ENCODE assay signal across 14 cellular contexts in the genomic region with DNA sequence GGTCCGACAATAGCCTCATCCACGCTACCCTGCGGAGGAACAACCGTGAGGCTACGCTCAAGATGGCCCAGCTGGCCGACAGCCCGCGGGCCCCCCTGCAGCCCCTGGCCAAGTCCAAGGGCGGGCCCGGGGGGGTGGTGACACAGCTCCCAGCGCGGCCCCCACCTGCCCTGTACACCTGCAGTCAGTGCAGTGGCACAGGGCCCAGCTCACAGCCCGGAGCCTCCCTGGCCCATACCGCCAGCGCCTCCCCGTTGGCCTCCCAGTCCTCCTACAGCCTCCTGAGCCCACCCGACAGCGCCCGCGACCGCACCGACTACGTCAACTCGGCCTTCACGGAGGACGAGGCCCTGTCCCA. TPM values are rescaled to one million over a fixed set of nuclear protein-coding genes. Genes with fewer than 3 reads are reported as not detected.
DNase-seq lines count a peak whose midpoint lies in the region; ATAC-seq and TF ChIP-seq lines count a peak whose summit lies in the region.
"Had no signal": no experiment of that assay in that cellular context is flagged by ENCODE, and none has a peak within 500 bp of the region (broad histone marks: within the 10 kb centered on the region; RNA-seq: fewer than 3 reads in every experiment).

No MANE protein-coding gene starts in this region.

- DNase-seq in H9 (peak; percentile 24), neuronal stem cell (ENCODE audit: low spot score) (no peak), upper lobe of right lung (no peak), NCI-H1417 (lab: John Stamatoyannopoulos, UW) (no peak), SK-N-DZ (ENCODE audit: low spot score) (no peak)
- no peak for DNase-seq in activated naive CD8-positive, alpha-beta T cell treated with anti-CD3 and anti-CD28 coated beads for 36 hours
- DNase-seq: ACHN; Calu3; CD4-positive, CD25-positive, alpha-beta regulatory T cell; DMS 273 treated with DMSO at 0.1 percent for 48 hours; HCEC 1CT; HFFc6 had no signal

- intact Hi-C loops in upper lobe of right lung (cut with DNase I), result no loop called here

- no peak overlapping the region for H4K8ac ChIP-seq in H9 (replicated peaks; ENCODE audit: insufficient read length, low read depth, low read length)
- H4K8ac ChIP-seq in neuronal stem cell (ENCODE audit: low read depth, low read length), result no peak overlapping the region

- no peaks in the 10 kb centered on the region for H3K27me3 Mint-ChIP-seq in H9 (ENCODE audit: low read depth)
- H3K27me3 Mint-ChIP-seq in activated naive CD8-positive, alpha-beta T cell treated with anti-CD3 and anti-CD28 coated beads for 36 hours, result no peaks in the 10 kb centered on the region
- H3K27me3 Mint-ChIP-seq: CD4-positive, CD25-positive, alpha-beta regulatory T cell had no signal

- no peak overlapping the region for H4K5ac ChIP-seq in H9 (ENCODE audit: insufficient read length, low read depth, low read length)

- H3K23me2 ChIP-seq in H9 (ENCODE audit: insufficient read length, low read depth, low read length, poor library complexity, severe bottlenecking), result no peaks in the 10 kb centered on the region

- peaks cover 8 to 9% of the 10 kb centered on the region in 2 experiments for H3K4me1 Mint-ChIP-seq in H9
- H3K4me1 Mint-ChIP-seq in activated naive CD8-positive, alpha-beta T cell treated with anti-CD3 and anti-CD28 coated beads for 36 hours, result no peaks in the 10 kb centered on the region

- no peak overlapping the region for H2AK5ac ChIP-seq in H9 (ENCODE audit: insufficient read length, low read length)
- no peak overlapping the region for H2AK5ac ChIP-seq in neuronal stem cell (ENCODE audit: low read depth, low read length)

- H3T11ph ChIP-seq in H9 (ENCODE audit: low read length), result no peak overlapping the region

- H3K79me1 ChIP-seq in H9 (ENCODE audit: insufficient read depth, low read depth, low read length, poor library complexity, severe bottlenecking) (no peaks in the 10 kb centered on the region), neuronal stem cell (ENCODE audit: low read depth, low read length) (no peaks in the 10 kb centered on the region)

- H2BK120ac ChIP-seq in H9 (ENCODE audit: low read depth, low read length, poor library complexity, severe bottlenecking) (no peak overlapping the region), neuronal stem cell (ENCODE audit: low read depth, low read length) (no peak overlapping the region)

- no peak overlapping the region for H4K91ac ChIP-seq in H9 (ENCODE audit: insufficient read length, low read depth, low read length)
- H4K91ac ChIP-seq in neuronal stem cell (ENCODE audit: low read depth, low read length, poor library complexity), result no peak overlapping the region

- no peak overlapping the region for H3K27ac ChIP-seq in H9 (ENCODE audit: insufficient read length, low read depth, low read length)
- no peak overlapping the region for H3K27ac ChIP-seq in gastroesophageal sphincter
- H3K27ac ChIP-seq in neuronal stem cell (replicated peaks; ENCODE audit: low read length), result no peak overlapping the region
- H3K27ac ChIP-seq in upper lobe of right lung, result no peak overlapping the region
- H3K27ac ChIP-seq: BLaER1 treated with 17β-estradiol and CSF1 and Interleukin-3, amounts not matched to agents 10 nM and 100 nM had no signal

- H3K79me2 ChIP-seq in H9 (ENCODE audit: insufficient read depth, low read length), result no peaks in the 10 kb centered on the region

- H4K20me1 ChIP-seq in H9 (ENCODE audit: control insufficient read depth, insufficient read depth, insufficient read length), result no peaks in the 10 kb centered on the region

- no peaks in the 10 kb centered on the region for H3K27me3 ChIP-seq in H9 (ENCODE audit: insufficient read depth, low read length)
- no peaks in the 10 kb centered on the region for H3K27me3 ChIP-seq in gastroesophageal sphincter
- no peaks in the 10 kb centered on the region for H3K27me3 ChIP-seq in neuronal stem cell (ENCODE audit: control insufficient read depth in 3 of 3, insufficient read depth in 3 of 3, low read depth in 1 of 3, low read length in 3 of 3)
- no peaks in the 10 kb centered on the region for H3K27me3 ChIP-seq in upper lobe of right lung
- H3K27me3 ChIP-seq: BLaER1 treated with 17β-estradiol and CSF1 and Interleukin-3, amounts not matched to agents 10 nM and 100 nM had no signal

- H3K36me3 ChIP-seq in gastroesophageal sphincter (peaks cover 0 to 86% of the 10 kb centered on the region in 2 donors), neuronal stem cell (replicated peaks in 1 of 2; ENCODE audit: control insufficient read depth in 2 of 2, insufficient read depth in 2 of 2, low read length in 2 of 2) (peaks cover 13 to 91% of the 10 kb centered on the region in 2 donors), upper lobe of right lung (peaks cover 39% of the 10 kb centered on the region)

- H3K9ac ChIP-seq in H9 (ENCODE audit: extremely low read depth, insufficient read length, low read length) (no peak overlapping the region), neuronal stem cell (ENCODE audit: low read depth, low read length, poor library complexity) (no peak overlapping the region)
- H3K9ac ChIP-seq: BLaER1 treated with 17β-estradiol and CSF1 and Interleukin-3, amounts not matched to agents 10 nM and 100 nM had no signal

- H3K4me3 ChIP-seq in gastroesophageal sphincter (no peak overlapping the region), neuronal stem cell (ENCODE audit: low read length in 2 of 2) (no peak overlapping the region), upper lobe of right lung (no peak overlapping the region)
- H3K4me3 ChIP-seq: BLaER1 treated with 17β-estradiol and CSF1 and Interleukin-3, amounts not matched to agents 10 nM and 100 nM had no signal

- no peak overlapping the region for H2BK15ac ChIP-seq in H9 (ENCODE audit: low read depth, low read length)
- H2BK15ac ChIP-seq in neuronal stem cell (ENCODE audit: low read length), result no peak overlapping the region

- TF ChIP-seq POLR2A in gastroesophageal sphincter (IDR thresholded peaks at IDR 0.05), result no peak

- TF ChIP-seq CTCF in H9 (conservative IDR thresholded peaks at IDR 0.05), result no peak
- TF ChIP-seq CTCF in gastroesophageal sphincter (IDR thresholded peaks at IDR 0.05), result no peak
- no peak for TF ChIP-seq CTCF in upper lobe of right lung (IDR thresholded peaks at IDR 0.05)

- H3K4me1 ChIP-seq in H9 (ENCODE audit: insufficient read depth, low read length) (no peaks in the 10 kb centered on the region), gastroesophageal sphincter (no peaks in the 10 kb centered on the region), neuronal stem cell (ENCODE audit: control insufficient read depth in 2 of 2, insufficient read depth in 1 of 2, low read depth in 1 of 2, low read length in 2 of 2) (peaks cover 0 to 6% of the 10 kb centered on the region in 2 donors), upper lobe of right lung (no peaks in the 10 kb centered on the region)

- no CpG with 5 or more reads among the region's 26 CpGs for WGBS in H9 (ENCODE audit: extremely low coverage, insufficient read length, low lambda C conversion rate)
- WGBS in gastroesophageal sphincter (ENCODE audit: low coverage in 1 of 2), 2 donors, result no CpG with 5 or more reads among the region's 26 CpGs
- WGBS in neuronal stem cell (ENCODE audit: extremely low coverage in 2 of 2, insufficient read length in 2 of 2, insufficient replicate concordance in 1 of 2), 2 donors, result no CpG with 5 or more reads among the region's 26 CpGs

- H3K4me3 Mint-ChIP-seq in H9, result no peak overlapping the region
- no peak overlapping the region for H3K4me3 Mint-ChIP-seq in activated naive CD8-positive, alpha-beta T cell treated with anti-CD3 and anti-CD28 coated beads for 36 hours
- H3K4me3 Mint-ChIP-seq: HFFc6 had no signal

- H3K4ac ChIP-seq in H9 (ENCODE audit: low read depth, low read length) (no peak overlapping the region), neuronal stem cell (ENCODE audit: low read length) (no peak overlapping the region)

- H3K9me3 ChIP-seq in H9 (ENCODE audit: control insufficient read depth, low read depth, low read length) (no peaks in the 10 kb centered on the region), gastroesophageal sphincter (no peaks in the 10 kb centered on the region), neuronal stem cell (replicated peaks in 1 of 2; ENCODE audit: control insufficient read depth in 2 of 2, insufficient read depth in 1 of 2, low read depth in 1 of 2, low read length in 2 of 2) (no peaks in the 10 kb centered on the region), upper lobe of right lung (no peaks in the 10 kb centered on the region)
- H3K9me3 ChIP-seq: BLaER1 treated with 17β-estradiol and CSF1 and Interleukin-3, amounts not matched to agents 10 nM and 100 nM had no signal

- no peak overlapping the region for H3K27ac Mint-ChIP-seq in H9
- H3K27ac Mint-ChIP-seq in activated naive CD8-positive, alpha-beta T cell treated with anti-CD3 and anti-CD28 coated beads for 36 hours, result no peak overlapping the region
- H3K27ac Mint-ChIP-seq: HFFc6 had no signal

- H2BK12ac ChIP-seq in H9 (ENCODE audit: insufficient read length, low read depth, low read length), result no peak overlapping the region
- no peak overlapping the region for H2BK12ac ChIP-seq in neuronal stem cell (ENCODE audit: low read length)

- H3K9me3 Mint-ChIP-seq in H9, result no peaks in the 10 kb centered on the region
- H3K9me3 Mint-ChIP-seq in activated naive CD8-positive, alpha-beta T cell treated with anti-CD3 and anti-CD28 coated beads for 36 hours, result no peaks in the 10 kb centered on the region
- H3K9me3 Mint-ChIP-seq: CD4-positive, CD25-positive, alpha-beta regulatory T cell; HFFc6 had no signal

- ATAC-seq in gastroesophageal sphincter (peak; percentile 19), upper lobe of right lung (peak; percentile 5)

- no peak for TF ChIP-seq EP300 in gastroesophageal sphincter (IDR thresholded peaks at IDR 0.05)

- H3K14ac ChIP-seq in H9 (ENCODE audit: insufficient read depth, low read length) (no peak overlapping the region), neuronal stem cell (ENCODE audit: low read length) (no peak overlapping the region)

- H3K23ac ChIP-seq in H9 (ENCODE audit: insufficient read length, low read depth, low read length) (no peak overlapping the region), neuronal stem cell (ENCODE audit: low read depth, low read length, poor library complexity) (peak overlapping the region; percentile 29)

- H2AFZ ChIP-seq in H9 (ENCODE audit: low read length), result no peak overlapping the region
- no peak overlapping the region for H2AFZ ChIP-seq in neuronal stem cell (ENCODE audit: low read length)

- peaks cover 9 to 54% (median 39%) of the 10 kb centered on the region in 3 experiments for H3K36me3 Mint-ChIP-seq in H9 (ENCODE audit: insufficient read depth in 1 of 3, low read depth in 3 of 3)
- H3K36me3 Mint-ChIP-seq in activated naive CD8-positive, alpha-beta T cell treated with anti-CD3 and anti-CD28 coated beads for 36 hours, result peaks cover 9% of the 10 kb centered on the region

- no peak overlapping the region for H3K56ac ChIP-seq in H9 (ENCODE audit: insufficient read length, low read depth, low read length)

- no peak overlapping the region for H3K18ac ChIP-seq in H9 (ENCODE audit: insufficient read length, low read depth, low read length)
- H3K18ac ChIP-seq in neuronal stem cell (ENCODE audit: low read length), result no peak overlapping the region

- H2BK20ac ChIP-seq in H9 (ENCODE audit: low read depth, low read length, poor library complexity, severe bottlenecking), result no peak overlapping the region

- H3K4me2 ChIP-seq in H9 (ENCODE audit: insufficient read depth, insufficient read length, low read length) (no peak overlapping the region), neuronal stem cell (ENCODE audit: insufficient read depth, low read length, poor library complexity, severe bottlenecking) (no peak overlapping the region)
- H3K4me2 ChIP-seq: BLaER1 treated with 17β-estradiol and CSF1 and Interleukin-3, amounts not matched to agents 10 nM and 100 nM had no signal

- H2BK5ac ChIP-seq in H9 (ENCODE audit: insufficient read length, low read length) (no peak overlapping the region), neuronal stem cell (ENCODE audit: low read length) (no peak overlapping the region)

RNA-seq across cellular contexts. Expression of gene TMEM181, which starts 57.3 kb away (rescaled TPM):
- total RNA-seq in H9 (2021), result 23.7 and 24.4 TPM in 2 replicates
- 10 to 100 TPM; 26.8 to 38.3 (median 29.3) TPM for total RNA-seq in gastroesophageal sphincter
- 11.5 TPM for polyA plus RNA-seq in neuronal stem cell (2013, experiment 1 of 2)
- polyA plus RNA-seq in neuronal stem cell (2013, experiment 2 of 2), result 12.1 TPM
- total RNA-seq in upper lobe of right lung, result 31.5 TPM
- 10 to 100 TPM; 10.1 to 10.5 TPM for total RNA-seq in activated naive CD8-positive, alpha-beta T cell treated with anti-CD3 and anti-CD28 coated beads for 36 hours
- polyA plus RNA-seq in SK-N-DZ (2014; cell fraction: cytosol; rRNA removed), result 48.3 and 55.4 TPM in 2 replicates
- 37.6 and 47.4 TPM in 2 replicates for polyA plus RNA-seq in SK-N-DZ (2014; cell fraction: nucleus; rRNA removed)
